Comparison of ENCODE assay signal across 29 cellular contexts in genomic region chr17:9253308-9253707, GRCh38.
DNase-seq lines count a peak whose midpoint lies in the region; ATAC-seq and TF ChIP-seq lines count a peak whose summit lies in the region.
"Had no signal": no experiment of that assay in that cellular context is flagged by ENCODE, and none has a peak within 500 bp of the region (broad histone marks: within the 10 kb centered on the region; RNA-seq: fewer than 3 reads in every experiment).

No MANE protein-coding gene starts in this region.

- no peak overlapping the region for H3K4ac ChIP-seq in trophoblast cell (ENCODE audit: low read depth, low read length)

- no peak overlapping the region for H4K12ac ChIP-seq in trophoblast cell (ENCODE audit: low read depth, low read length)

- WGBS in trophoblast cell (ENCODE audit: extremely low coverage, insufficient coverage, insufficient read length) = no CpG with 5 or more reads among the region's 3 CpGs

- no peak overlapping the region for H2AK5ac ChIP-seq in trophoblast cell (ENCODE audit: low read length)

- H4K8ac ChIP-seq in trophoblast cell (ENCODE audit: low read depth, low read length) = no peak overlapping the region

- H3K9me3 ChIP-seq in CD8-positive, alpha-beta T cell (ENCODE audit: low read length) = no peaks in the 10 kb centered on the region
- H3K9me3 ChIP-seq in trophoblast cell (ENCODE audit: insufficient read depth, low read depth, low read length) = no peaks in the 10 kb centered on the region
- H3K9me3 ChIP-seq: colonic mucosa, thoracic aorta had no signal

- no peak overlapping the region for H3K27ac ChIP-seq in CD8-positive, alpha-beta T cell (ENCODE audit: low read depth, low read length)
- no peak overlapping the region for H3K27ac ChIP-seq in trophoblast cell (ENCODE audit: low read depth, low read length)
- H3K27ac ChIP-seq: colonic mucosa, parathyroid adenoma, PC-9, thoracic aorta had no signal

- no peak for ATAC-seq in activated T-cell treated with anti-CD3 and anti-CD28 coated beads, Interleukin-2, amount 50 U/mL, for 4 hours
- ATAC-seq in CD8-positive, alpha-beta T cell = no peak
- no peak for ATAC-seq in HG02840 (IDR thresholded peaks at IDR 0.05; ENCODE audit: low FRiP score, unreplicated experiment)
- ATAC-seq: left colon, Right ventricle myocardium inferior had no signal

- H3K36me3 ChIP-seq in CD8-positive, alpha-beta T cell (ENCODE audit: insufficient read depth, low read length) = no peaks in the 10 kb centered on the region
- no peaks in the 10 kb centered on the region for H3K36me3 ChIP-seq in trophoblast cell (ENCODE audit: control insufficient read depth in 1 of 2, insufficient read depth in 2 of 2, low read length in 2 of 2)
- H3K36me3 ChIP-seq: colonic mucosa, thoracic aorta had no signal

- H3K27me3 Mint-ChIP-seq in activated T-cell treated with anti-CD3 and anti-CD28 coated beads, Interleukin-2, amount 50 U/mL, for 24 hours = no peaks in the 10 kb centered on the region
- no peaks in the 10 kb centered on the region for H3K27me3 Mint-ChIP-seq in activated T-cell treated with anti-CD3 and anti-CD28 coated beads, Interleukin-2, amount 50 U/mL, for 4 hours (ENCODE audit: low read depth)
- no peaks in the 10 kb centered on the region for H3K27me3 Mint-ChIP-seq in CD8-positive, alpha-beta T cell (ENCODE audit: low read depth)
- H3K27me3 Mint-ChIP-seq: activated naive CD8-positive, alpha-beta T cell treated with anti-CD3 and anti-CD28 coated beads, Interleukin-2, amount 10 ng/mL, durations not matched to agents 7 days and 5 days had no signal

- no peak overlapping the region for H2BK5ac ChIP-seq in trophoblast cell (ENCODE audit: low read depth, low read length, poor library complexity)

- H3K14ac ChIP-seq in trophoblast cell (ENCODE audit: low read length) = peak overlapping the region; percentile 17

- H3K27me3 ChIP-seq in CD8-positive, alpha-beta T cell (ENCODE audit: insufficient read depth, low read length) = no peaks in the 10 kb centered on the region
- no peaks in the 10 kb centered on the region for H3K27me3 ChIP-seq in trophoblast cell (ENCODE audit: insufficient read depth, low read length)
- H3K27me3 ChIP-seq: colonic mucosa had no signal

- peak overlapping the region; percentile 86 for H3K27ac Mint-ChIP-seq in activated T-cell treated with anti-CD3 and anti-CD28 coated beads, Interleukin-2, amount 50 U/mL, for 24 hours
- H3K27ac Mint-ChIP-seq in CD8-positive, alpha-beta T cell = peak overlapping the region; percentile 15

- H3K4me2 ChIP-seq in trophoblast cell (ENCODE audit: low read length) = no peak overlapping the region
- H3K4me2 ChIP-seq: PC-9 had no signal

- no peak overlapping the region for H2AFZ ChIP-seq in trophoblast cell (ENCODE audit: insufficient read depth, low read length, poor library complexity)
- H2AFZ ChIP-seq: parathyroid adenoma, PC-9 had no signal

- peaks cover 11% of the 10 kb centered on the region for H3K4me1 ChIP-seq in CD8-positive, alpha-beta T cell (ENCODE audit: insufficient read depth, low read length)
- H3K4me1 ChIP-seq in trophoblast cell (ENCODE audit: control insufficient read depth in 1 of 2, insufficient read depth in 2 of 2, low read length in 2 of 2) = peaks cover under 1% of the 10 kb centered on the region in 2 experiments
- H3K4me1 ChIP-seq: parathyroid adenoma had no signal

- H3K79me2 ChIP-seq in trophoblast cell (ENCODE audit: control insufficient read depth, insufficient read depth, low read length, poor library complexity) = no peaks in the 10 kb centered on the region
- H3K79me2 ChIP-seq: parathyroid adenoma had no signal

- no peak overlapping the region for H3K4me3 Mint-ChIP-seq in activated T-cell treated with anti-CD3 and anti-CD28 coated beads, Interleukin-2, amount 50 U/mL, for 24 hours
- H3K4me3 Mint-ChIP-seq in activated T-cell treated with anti-CD3 and anti-CD28 coated beads, Interleukin-2, amount 50 U/mL, for 4 hours = no peak overlapping the region
- H3K4me3 Mint-ChIP-seq in CD8-positive, alpha-beta T cell = no peak overlapping the region
- H3K4me3 Mint-ChIP-seq: immature natural killer cell had no signal

- CTCF ChIA-PET in CD8-positive, alpha-beta T cell (lab: Charles Lee) = no interaction called here

- POLR2A ChIA-PET in CD8-positive, alpha-beta T cell (lab: Charles Lee) = no interaction called here

- peaks cover 16% of the 10 kb centered on the region for H3K36me3 Mint-ChIP-seq in activated T-cell treated with anti-CD3 and anti-CD28 coated beads, Interleukin-2, amount 50 U/mL, for 24 hours (ENCODE audit: low read depth)
- peaks cover 10% of the 10 kb centered on the region for H3K36me3 Mint-ChIP-seq in activated T-cell treated with anti-CD3 and anti-CD28 coated beads, Interleukin-2, amount 50 U/mL, for 4 hours (ENCODE audit: insufficient read depth)
- H3K36me3 Mint-ChIP-seq in CD8-positive, alpha-beta T cell = peaks cover 13% of the 10 kb centered on the region
- H3K36me3 Mint-ChIP-seq: activated naive CD8-positive, alpha-beta T cell treated with anti-CD3 and anti-CD28 coated beads, Interleukin-2, amount 10 ng/mL, durations not matched to agents 7 days and 5 days had no signal

- no peak for TF ChIP-seq CTCF in CD8-positive, alpha-beta T cell (IDR thresholded peaks at IDR 0.05)

- no peak overlapping the region for H3K4me3 ChIP-seq in CD8-positive, alpha-beta T cell (ENCODE audit: low read depth, low read length)
- no peak overlapping the region for H3K4me3 ChIP-seq in trophoblast cell (ENCODE audit: low read depth, low read length)
- H3K4me3 ChIP-seq: colonic mucosa, PC-9, thoracic aorta had no signal

- DNase-seq in activated T-cell treated with anti-CD3 and anti-CD28 coated beads, Interleukin-2, amount 50 U/mL, for 24 hours = no peak
- no peak for DNase-seq in activated T-cell treated with anti-CD3 and anti-CD28 coated beads, Interleukin-2, amount 50 U/mL, for 4 hours
- no peak for DNase-seq in CD8-positive, alpha-beta T cell
- DNase-seq in amniotic epithelial cell (ENCODE audit: low read depth) (peak; percentile 24), trophoblast cell (no peak), hepatic stellate cell (ENCODE audit: low spot score) (no peak), NCI-H1436 treated with DMSO at 0.1 percent for 48 hours (lab: John Stamatoyannopoulos, UW) (no peak)
- DNase-seq: ACHN; activated CD8-positive, alpha-beta memory T cell treated with anti-CD3 and anti-CD28 coated beads, Interleukin-2, amount 50 U/mL, for 4 hours; activated effector memory CD4-positive, alpha-beta T cell treated with Interleukin-2 at 50 U/mL for 16 hours; activated naive CD8-positive, alpha-beta T cell treated with anti-CD3 and anti-CD28 coated beads, Interleukin-2, amount 10 ng/mL, durations not matched to agents 7 days and 5 days; Calu3; colonic mucosa; DMS79; effector memory CD4-positive, alpha-beta T cell; immature natural killer cell; KBM-7; left colon; mammary epithelial cell; NCI-H1105 treated with DMSO at 0.1 percent for 48 hours; NCI-H2029 treated with DMSO at 0.1 percent for 48 hours; NCI-H2227 treated with DMSO at 0.1 percent for 48 hours; NCI-H526; PC-9; T-helper 9 cell had no signal

- H2BK120ac ChIP-seq in trophoblast cell (ENCODE audit: insufficient read depth, low read length, poor library complexity) = no peak overlapping the region

- H3K18ac ChIP-seq in trophoblast cell (ENCODE audit: low read length) = no peak overlapping the region

- H3K9me3 Mint-ChIP-seq in activated T-cell treated with anti-CD3 and anti-CD28 coated beads, Interleukin-2, amount 50 U/mL, for 24 hours = no peaks in the 10 kb centered on the region
- no peaks in the 10 kb centered on the region for H3K9me3 Mint-ChIP-seq in activated T-cell treated with anti-CD3 and anti-CD28 coated beads, Interleukin-2, amount 50 U/mL, for 4 hours
- no peaks in the 10 kb centered on the region for H3K9me3 Mint-ChIP-seq in CD8-positive, alpha-beta T cell
- H3K9me3 Mint-ChIP-seq: immature natural killer cell had no signal

- no peak overlapping the region for H3K9ac ChIP-seq in trophoblast cell (ENCODE audit: low read length)
- H3K9ac ChIP-seq: parathyroid adenoma had no signal

- intact Hi-C loops in CD8-positive, alpha-beta T cell (cut with DNase I, micrococcal nuclease) = no loop called here

- H4K91ac ChIP-seq in trophoblast cell (ENCODE audit: low read depth, low read length) = no peak overlapping the region

- H3K79me1 ChIP-seq in trophoblast cell (ENCODE audit: low read length) = no peaks in the 10 kb centered on the region

- H3K23ac ChIP-seq in trophoblast cell (ENCODE audit: low read length) = no peak overlapping the region

- H2BK12ac ChIP-seq in trophoblast cell (ENCODE audit: low read length) = no peak overlapping the region

- peaks cover 43% of the 10 kb centered on the region for H3K4me1 Mint-ChIP-seq in activated T-cell treated with anti-CD3 and anti-CD28 coated beads, Interleukin-2, amount 50 U/mL, for 24 hours (ENCODE audit: low read depth)
- peaks cover 17% of the 10 kb centered on the region for H3K4me1 Mint-ChIP-seq in activated T-cell treated with anti-CD3 and anti-CD28 coated beads, Interleukin-2, amount 50 U/mL, for 4 hours (ENCODE audit: low read depth)
- H3K4me1 Mint-ChIP-seq in CD8-positive, alpha-beta T cell (ENCODE audit: low read depth) = peaks cover 13% of the 10 kb centered on the region
